ENCODE assay signal across 18 cellular contexts in the genomic region with DNA sequence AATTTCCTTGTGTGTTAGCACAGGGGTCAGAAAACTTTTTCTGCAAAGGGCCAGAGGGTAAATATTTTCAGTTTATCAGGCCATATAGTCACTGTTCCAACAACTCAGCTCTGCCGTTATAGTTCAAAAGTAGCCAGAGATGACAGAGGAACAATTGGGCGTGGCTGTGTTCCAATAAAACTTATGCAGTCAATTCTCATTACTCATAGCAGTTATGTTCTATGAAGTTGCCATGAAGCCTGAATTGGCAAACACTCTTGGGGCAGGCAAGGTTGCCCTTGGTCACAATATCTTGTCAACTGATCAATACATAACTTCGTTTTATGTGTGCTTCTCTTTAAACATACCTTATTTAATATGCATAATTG.
DNase-seq lines count a peak whose midpoint lies in the region; ATAC-seq, FAIRE-seq and TF ChIP-seq lines count a peak whose summit lies in the region.
"Had no signal": no experiment of that assay in that cellular context is flagged by ENCODE, and none has a peak within 500 bp of the region (broad histone marks: within the 10 kb centered on the region; RNA-seq: fewer than 3 reads in every experiment).

No MANE protein-coding gene starts in this region.

- no peak for TF ChIP-seq POLR2A in H54 (IDR thresholded peaks at IDR 0.05; ENCODE audit: low read depth, low read length)

- ATAC-seq in esophagus mucosa = peak; percentile 36
- ATAC-seq in mucosa of descending colon = peak; percentile 46
- no peak for ATAC-seq in GM21447 (IDR thresholded peaks at IDR 0.05; ENCODE audit: unreplicated experiment)
- ATAC-seq: A549, HCT116, K562 had no signal

- H3K36me3 ChIP-seq in mucosa of descending colon (ENCODE audit: low read depth) = no peaks in the 10 kb centered on the region
- H3K36me3 ChIP-seq: BE2C had no signal

- FAIRE-seq in H54 (lab: Jason Lieb, UNC) = no peak
- FAIRE-seq: A549, H1, K562 had no signal

- H3K9me3 ChIP-seq in mucosa of descending colon = no peaks in the 10 kb centered on the region
- H3K9me3 ChIP-seq: A549, BE2C, Caco-2 had no signal

- CTCF ChIA-PET in RWPE1 (lab: Yijun Ruan, JAX) = interaction anchor here (0.8 to 1.2 kb wide), 2 partner anchors 18 to 345 kb away, joined by 3 read pairs; no protein-coding TSS in a partner anchor

- intact Hi-C loops in mucosa of descending colon (cut with DNase I, micrococcal nuclease) = no loop called here

- H3K4me1 ChIP-seq in mucosa of descending colon (ENCODE audit: low read depth) = no peaks in the 10 kb centered on the region
- H3K4me1 ChIP-seq: A549, BE2C, Caco-2 had no signal

- no peak overlapping the region for H3K27ac ChIP-seq in RWPE1
- H3K27ac ChIP-seq: A549, C4-2B had no signal

- POLR2A ChIA-PET in RWPE1 (lab: Yijun Ruan, JAX; ENCODE audit: low non-redundant PET) = no interaction called here

- H3K4me3 ChIP-seq in mucosa of descending colon = no peak overlapping the region
- H3K4me3 ChIP-seq: A549, K562 had no signal

- peak; percentile 32 for DNase-seq in M059J (ENCODE audit: low read depth)
- DNase-seq in RWPE1 (ENCODE audit: low spot score) = peak; percentile 32
- DNase-seq in mucosa of descending colon = peak in 1 of 3 donors; percentile 21
- no peak for DNase-seq in hepatic stellate cell (ENCODE audit: low spot score)
- no peak for DNase-seq in NCI-H446 treated with DMSO at 0.1 percent for 48 hours (lab: John Stamatoyannopoulos, UW)
- DNase-seq in H54 (ENCODE audit: insufficient read length, low spot score) = no peak
- DNase-seq: BE2C; Caco-2; CD4-positive, alpha-beta memory T cell; DMS53; GF-D8 had no signal

- TF ChIP-seq CTCF in RWPE1 (conservative IDR thresholded peaks at IDR 0.05; ENCODE audit: low read depth) (no peak), mucosa of descending colon (IDR thresholded peaks at IDR 0.05) (no peak)

Comparison
In these comparisons a context has a peak if more than half of its experiments do, and no peak if none do; other contexts are left out.
1. DNase-seq: peak in M059J (single experiment) and RWPE1 (single experiment); none in hepatic stellate cell (single experiment), NCI-H446 treated with DMSO at 0.1 percent for 48 hours (single experiment) and H54 (single experiment).